ENCODE assay signal across 3 cellular contexts in the genomic region with DNA sequence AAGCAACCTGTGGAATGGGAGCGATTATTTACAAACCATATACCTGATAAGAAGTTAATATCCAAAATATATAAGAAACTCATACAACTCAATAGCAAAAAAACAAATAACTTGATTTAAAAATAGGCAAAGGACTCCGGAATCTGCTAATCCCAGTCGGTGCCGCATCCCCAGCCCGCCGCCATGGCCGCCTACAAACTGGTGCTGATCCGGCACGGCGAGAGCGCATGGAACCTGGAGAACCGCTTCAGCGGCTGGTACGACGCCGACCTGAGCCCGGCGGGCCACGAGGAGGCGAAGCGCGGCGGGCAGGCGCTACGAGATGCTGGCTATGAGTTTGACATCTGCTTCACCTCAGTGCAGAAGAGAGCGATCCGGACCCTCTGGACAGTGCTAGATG. TPM values are rescaled to one million over a fixed set of nuclear protein-coding genes. Genes with fewer than 3 reads are reported as not detected.
"Had no signal": no experiment of that assay in that cellular context is flagged by ENCODE, and none has a peak within 500 bp of the region (broad histone marks: within the 10 kb centered on the region; RNA-seq: fewer than 3 reads in every experiment).

No MANE protein-coding gene starts in this region.

RNA-seq across cellular contexts. Expression of a gene that starts 19.4 kb away (rescaled TPM):
- total RNA-seq: activated CD4-positive, alpha-beta T cell treated with anti-CD3 and anti-CD28 coated beads, Interleukin-2, amount 10 ng/mL, durations not matched to agents 24 days and 14 days; OCI-LY7; T-helper 2 cell treated with Interferon-gamma antibody and Interleukin-4, amounts not matched to agents 100 ng/mL and 5 ng/mL, for 36 hours had no signal
